Comparison of ENCODE assay signal across 9 cellular contexts in genomic region chr17:58710948-58711552, GRCh38. TPM values are rescaled to one million over a fixed set of nuclear protein-coding genes. Genes with fewer than 3 reads are reported as not detected.
DNase-seq lines count a peak whose midpoint lies in the region; ATAC-seq and TF ChIP-seq lines count a peak whose summit lies in the region.
"Had no signal": no experiment of that assay in that cellular context is flagged by ENCODE, and none has a peak within 500 bp of the region (broad histone marks: within the 10 kb centered on the region; RNA-seq: fewer than 3 reads in every experiment).

No MANE protein-coding gene starts in this region.

- no peak for ATAC-seq in GM18868 (IDR thresholded peaks at IDR 0.05; ENCODE audit: unreplicated experiment)

- CTCF ChIA-PET in RWPE1 (lab: Yijun Ruan, JAX): interaction anchor here (0.6 to 3.4 kb wide), 16 partner anchors 8 to 347 kb away, joined by 3 to 35 read pairs (median 4); no protein-coding TSS in a partner anchor

- H3K27ac ChIP-seq in RWPE1 (no peak overlapping the region), vagina (no peak overlapping the region)

- intact Hi-C loops in vagina (cut with DNase I): loop anchor here (10.0 kb wide), 1 partner anchor 294 kb away; no protein-coding TSS in a partner anchor

- H3K9me3 ChIP-seq in vagina: no peaks in the 10 kb centered on the region

- H3K27me3 ChIP-seq in vagina: no peaks in the 10 kb centered on the region

- peaks cover 0 to 10% of the 10 kb centered on the region in 2 donors for H3K36me3 ChIP-seq in vagina

- DNase-seq in NOMO-1 treated with DMSO at 0.1 percent for 48 hours (lab: John Stamatoyannopoulos, UW; ENCODE audit: unreplicated experiment): peak; percentile 41
- no peak for DNase-seq in NOMO-1 treated with dmso at 0.1 percent for 144 hours (lab: John Stamatoyannopoulos, UW; ENCODE audit: unreplicated experiment)
- peak; percentile 51 for DNase-seq in Jurkat, Clone E6-1 (ENCODE audit: low read depth, low spot score)
- DNase-seq in RWPE1 (ENCODE audit: low spot score): peak; percentile 17
- DNase-seq in cerebellar cortex (ENCODE audit: low spot score): peak; percentile 75
- peak; percentile 74 for DNase-seq in medulla oblongata (ENCODE audit: extremely low spot score)
- no peak for DNase-seq in vagina (ENCODE audit: extremely low spot score in 2 of 2)

- POLR2A ChIA-PET in RWPE1 (lab: Yijun Ruan, JAX; ENCODE audit: low non-redundant PET): interaction anchor here (0.6 kb wide), 1 partner anchor 12 kb away, joined by 3 read pairs; no protein-coding TSS in a partner anchor

- H3K4me3 ChIP-seq in Jurkat, Clone E6-1 (ENCODE audit: low read length): no peak overlapping the region
- H3K4me3 ChIP-seq in vagina: no peak overlapping the region

- H3K4me1 ChIP-seq in vagina: no peaks in the 10 kb centered on the region

- TF ChIP-seq CTCF in RWPE1 (conservative IDR thresholded peaks at IDR 0.05; ENCODE audit: low read depth): peak; percentile 87
- peak in 2 of 3 experiments; percentile 60 to 62 for TF ChIP-seq CTCF in vagina (IDR thresholded peaks at IDR 0.05)

- TF ChIP-seq POLR2A in vagina (IDR thresholded peaks at IDR 0.05): no peak

RNA-seq across cellular contexts. Expression of gene RAD51C, which starts 18.6 kb away (rescaled TPM):
- polyA plus RNA-seq in Jurkat, Clone E6-1 (2012; ENCODE audit: insufficient read depth, insufficient read length): 103 TPM
- total RNA-seq in vagina: 8.3 TPM

RNA-seq across cellular contexts. Expression of gene TEX14, which starts 19.2 kb away (rescaled TPM):
- 0.25 TPM for polyA plus RNA-seq in Jurkat, Clone E6-1 (2012; ENCODE audit: insufficient read depth, insufficient read length)
- not detected for total RNA-seq in vagina
- total RNA-seq: Daoy had no signal

RNA-seq across cellular contexts. Expression of gene PPM1E, which starts 44.6 kb away (rescaled TPM):
- 4.3 TPM for polyA plus RNA-seq in Jurkat, Clone E6-1 (2012; ENCODE audit: insufficient read depth, insufficient read length)
- total RNA-seq in vagina: 0.25 TPM

Comparison
In these comparisons a context has a peak if more than half of its experiments do, and no peak if none do; other contexts are left out.
1. DNase-seq: peak in NOMO-1 treated with DMSO at 0.1 percent for 48 hours (single experiment), Jurkat, Clone E6-1 (single experiment), RWPE1 (single experiment), cerebellar cortex (single experiment) and medulla oblongata (single experiment); none in NOMO-1 treated with dmso at 0.1 percent for 144 hours (single experiment) and vagina (0 of 2).